1 cellular context compared by ENCODE assay signal in the genomic region with DNA sequence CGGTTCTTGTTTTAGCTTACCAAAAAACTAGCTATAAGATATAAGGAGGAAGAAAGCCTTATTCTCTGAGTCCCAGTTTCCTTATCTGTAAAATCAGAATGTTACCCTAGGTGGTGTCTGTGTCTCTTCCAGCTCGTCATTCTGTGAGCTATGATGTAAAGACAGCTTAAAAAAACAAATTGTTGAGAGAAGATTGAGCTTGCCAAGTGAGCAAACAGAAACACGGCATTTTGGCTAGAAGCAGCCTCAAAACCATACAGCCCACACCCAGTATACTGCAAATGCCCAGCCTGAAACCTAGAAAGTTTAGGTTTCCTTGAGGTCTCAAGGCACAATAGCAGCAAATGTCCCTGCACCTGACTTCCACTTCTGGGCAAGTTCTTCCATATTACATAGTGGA.
TF ChIP-seq lines count a peak whose summit lies in the region.

No MANE protein-coding gene starts in this region.

TF ChIP-seq in IMR-90, 13 proteins besides CTCF, POLR2A, EP300 and RAD21:
- no peak for TF ChIP-seq MXI1 (IDR thresholded peaks at IDR 0.05; ENCODE audit: borderline replicate concordance, low read depth, low read length)
